ENCODE assay signal across 10 cellular contexts in genomic region chr22:30078320-30079311, GRCh38. TPM values are rescaled to one million over a fixed set of nuclear protein-coding genes. Genes with fewer than 3 reads are reported as not detected.
DNase-seq lines count a peak whose midpoint lies in the region; ATAC-seq lines count a peak whose summit lies in the region.
"Had no signal": no experiment of that assay in that cellular context is flagged by ENCODE, and none has a peak within 500 bp of the region (broad histone marks: within the 10 kb centered on the region; RNA-seq: fewer than 3 reads in every experiment).

No MANE protein-coding gene starts in this region.

- no peaks in the 10 kb centered on the region for H3K27me3 Mint-ChIP-seq in activated T-cell treated with anti-CD3 and anti-CD28 coated beads, Interleukin-2, amount 50 U/mL, for 4 hours (ENCODE audit: low read depth)
- H3K27me3 Mint-ChIP-seq in memory B cell, result peaks cover 14% of the 10 kb centered on the region

- H3K9me3 Mint-ChIP-seq in activated T-cell treated with anti-CD3 and anti-CD28 coated beads, Interleukin-2, amount 50 U/mL, for 4 hours, result peaks cover under 1% of the 10 kb centered on the region
- no peaks in the 10 kb centered on the region for H3K9me3 Mint-ChIP-seq in memory B cell

- H3K9me3 ChIP-seq in KOPT-K1 (ENCODE audit: insufficient read depth, low read length, poor library complexity, severe bottlenecking), result no peaks in the 10 kb centered on the region

- DNase-seq in DMS 273 treated with DMSO at 0.1 percent for 48 hours (lab: John Stamatoyannopoulos, UW) (peak; percentile 5), memory B cell (ENCODE audit: low spot score in 2 of 2) (no peak), kidney glomerular epithelial cell (lab: John Stamatoyannopoulos, UW) (no peak), SKM-1 (lab: John Stamatoyannopoulos, UW; ENCODE audit: unreplicated experiment) (no peak), T1000 (lab: John Stamatoyannopoulos, UW) (no peak)
- DNase-seq in activated T-cell treated with anti-CD3 and anti-CD28 coated beads, Interleukin-2, amount 50 U/mL, for 4 hours, result no peak
- DNase-seq: NCI-H510A treated with DMSO at 0.1 percent for 48 hours had no signal

- no peaks in the 10 kb centered on the region for H3K36me3 ChIP-seq in KOPT-K1 (ENCODE audit: insufficient read depth, low read length)

- ATAC-seq in activated T-cell treated with anti-CD3 and anti-CD28 coated beads, Interleukin-2, amount 50 U/mL, for 4 hours, result peak; percentile 51 to 54
- ATAC-seq in memory B cell (ENCODE audit: low read depth), result peak; percentile 70
- ATAC-seq in HG03469 (IDR thresholded peaks at IDR 0.05; ENCODE audit: unreplicated experiment), result no peak

- H3K27ac ChIP-seq in KOPT-K1 (ENCODE audit: low read depth, low read length, poor library complexity, severe bottlenecking), result peak overlapping the region; percentile 55

- peaks cover 13% of the 10 kb centered on the region for H3K4me1 Mint-ChIP-seq in activated T-cell treated with anti-CD3 and anti-CD28 coated beads, Interleukin-2, amount 50 U/mL, for 4 hours (ENCODE audit: low read depth)
- peaks cover 11% of the 10 kb centered on the region for H3K4me1 Mint-ChIP-seq in memory B cell

- no peaks in the 10 kb centered on the region for H3K36me3 Mint-ChIP-seq in activated T-cell treated with anti-CD3 and anti-CD28 coated beads, Interleukin-2, amount 50 U/mL, for 4 hours (ENCODE audit: insufficient read depth)
- H3K36me3 Mint-ChIP-seq in memory B cell, result no peaks in the 10 kb centered on the region

- H3K27ac Mint-ChIP-seq in memory B cell, result no peak overlapping the region

- H3K4me3 Mint-ChIP-seq in activated T-cell treated with anti-CD3 and anti-CD28 coated beads, Interleukin-2, amount 50 U/mL, for 4 hours, result peak overlapping the region; percentile 45
- H3K4me3 Mint-ChIP-seq in memory B cell, result peak overlapping the region; percentile 39

RNA-seq across cellular contexts. Expression of gene HORMAD2, which starts 1.6 kb away (rescaled TPM):
- total RNA-seq in activated T-cell treated with anti-CD3 and anti-CD28 coated beads, Interleukin-2, amount 50 U/mL, for 4 hours, result not detected
- total RNA-seq: posterior vena cava had no signal
